Comparison of ENCODE assay signal across 19 cellular contexts in genomic region chr17:80747469-80747868, GRCh38.
"Had no signal": no experiment of that assay in that cellular context is flagged by ENCODE, and none has a peak within 500 bp of the region (broad histone marks: within the 10 kb centered on the region; RNA-seq: fewer than 3 reads in every experiment).

No MANE protein-coding gene starts in this region.

- ATAC-seq: activated T-cell treated with anti-CD3 and anti-CD28 coated beads, Interleukin-2, amount 50 U/mL, for 4 hours; esophagus mucosa; left cardiac atrium; lower lobe of right lung; right cardiac atrium had no signal

- H3K4me1 ChIP-seq: lower lobe of right lung, testis had no signal

- H3K27ac ChIP-seq: lower lobe of right lung, neutrophil, testis had no signal

- H3K9me3 Mint-ChIP-seq: activated T-cell treated with anti-CD3 and anti-CD28 coated beads, Interleukin-2, amount 50 U/mL, for 4 hours; brain; central memory CD8-positive, alpha-beta T cell; dendritic cell treated with granulocyte-macrophage colony-stimulating factor and Interleukin-4, amounts not matched to agents 40 ng/mL and 50 ng/mL, for 4 days; immature natural killer cell; mesothelial cell of epicardium had no signal

- H3K9me3 ChIP-seq: lower lobe of right lung, neutrophil, testis had no signal

- H3K27me3 ChIP-seq: neutrophil, testis had no signal

- H3K36me3 ChIP-seq: lower lobe of right lung, neutrophil had no signal

- H3K4me3 Mint-ChIP-seq: activated T-cell treated with anti-CD3 and anti-CD28 coated beads, Interleukin-2, amount 50 U/mL, for 4 hours; brain; central memory CD8-positive, alpha-beta T cell; dendritic cell treated with granulocyte-macrophage colony-stimulating factor and Interleukin-4, amounts not matched to agents 40 ng/mL and 50 ng/mL, for 4 days; immature natural killer cell; mesothelial cell of epicardium had no signal

- H3K4me3 ChIP-seq: lower lobe of right lung, testis had no signal

- H3K27me3 Mint-ChIP-seq: brain; central memory CD8-positive, alpha-beta T cell; dendritic cell treated with granulocyte-macrophage colony-stimulating factor and Interleukin-4, amounts not matched to agents 40 ng/mL and 50 ng/mL, for 4 days had no signal

- H3K27ac Mint-ChIP-seq: dendritic cell treated with granulocyte-macrophage colony-stimulating factor and Interleukin-4, amounts not matched to agents 40 ng/mL and 50 ng/mL, for 4 days; mesothelial cell of epicardium had no signal

- DNase-seq: activated CD4-positive, CD25-positive, alpha-beta regulatory T cell treated with anti-CD3 and anti-CD28 coated beads, Interleukin-2, amount 50 U/mL, for 72 hours; activated gamma-delta T cell treated with Interleukin-2 at 50 U/mL for 16 hours; activated T-cell treated with anti-CD3 and anti-CD28 coated beads, Interleukin-2, amount 50 U/mL, for 4 hours; amniotic stem cell; glutamatergic neuron; immature natural killer cell; left cardiac atrium; lower lobe of right lung; right cardiac atrium; SIG-M5; stimulated activated naive CD4-positive, alpha-beta T cell; T-helper 9 cell; testis had no signal
